ENCODE assay signal across 1 cellular context in genomic region chr1:36269408-36269838, GRCh38.
TF ChIP-seq lines count a peak whose summit lies in the region.

No MANE protein-coding gene starts in this region.

TF ChIP-seq in HepG2, 621 proteins besides CTCF, POLR2A, EP300 and RAD21 (continued from another document and continues in another):
- no peak for TF ChIP-seq SRSF1 (optimal IDR thresholded peaks at IDR 0.05; ENCODE audit: low read depth, low read length)
- TF ChIP-seq NFIB (CRISPR knock-in tag; IDR thresholded peaks at IDR 0.05; ENCODE audit: borderline replicate concordance), result no peak
- no peak for TF ChIP-seq E2F1 (CRISPR knock-in tag; IDR thresholded peaks at IDR 0.05)
- no peak for TF ChIP-seq MXD1 (CRISPR knock-in tag; IDR thresholded peaks at IDR 0.05)
- TF ChIP-seq DNMT1 (CRISPR knock-in tag; IDR thresholded peaks at IDR 0.05), result no peak
- TF ChIP-seq MTF2 (CRISPR knock-in tag; IDR thresholded peaks at IDR 0.05; ENCODE audit: borderline replicate concordance), result no peak
- TF ChIP-seq NR2F1 (CRISPR knock-in tag; IDR thresholded peaks at IDR 0.05), result no peak
- TF ChIP-seq MLLT10 (CRISPR knock-in tag; IDR thresholded peaks at IDR 0.05), result no peak
- 0 out of 2 replicates have a peak, but pooled peaks have one; percentile 29 for TF ChIP-seq SALL2 (CRISPR knock-in tag; IDR thresholded peaks at IDR 0.05)
- TF ChIP-seq, protein P1, sequence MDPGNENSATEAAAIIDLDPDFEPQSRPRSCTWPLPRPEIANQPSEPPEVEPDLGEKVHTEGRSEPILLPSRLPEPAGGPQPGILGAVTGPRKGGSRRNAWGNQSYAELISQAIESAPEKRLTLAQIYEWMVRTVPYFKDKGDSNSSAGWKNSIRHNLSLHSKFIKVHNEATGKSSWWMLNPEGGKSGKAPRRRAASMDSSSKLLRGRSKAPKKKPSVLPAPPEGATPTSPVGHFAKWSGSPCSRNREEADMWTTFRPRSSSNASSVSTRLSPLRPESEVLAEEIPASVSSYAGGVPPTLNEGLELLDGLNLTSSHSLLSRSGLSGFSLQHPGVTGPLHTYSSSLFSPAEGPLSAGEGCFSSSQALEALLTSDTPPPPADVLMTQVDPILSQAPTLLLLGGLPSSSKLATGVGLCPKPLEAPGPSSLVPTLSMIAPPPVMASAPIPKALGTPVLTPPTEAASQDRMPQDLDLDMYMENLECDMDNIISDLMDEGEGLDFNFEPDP (CRISPR knock-in tag; conservative IDR thresholded peaks at IDR 0.05), result no peak
- no peak for TF ChIP-seq RELA (CRISPR knock-in tag; IDR thresholded peaks at IDR 0.05)
- no peak for TF ChIP-seq MAZ (IDR thresholded peaks at IDR 0.05; ENCODE audit: borderline replicate concordance, low read depth, low read length)
- TF ChIP-seq MAZ (CRISPR knock-in tag; IDR thresholded peaks at IDR 0.05; ENCODE audit: low read depth), result no peak
- TF ChIP-seq ZFAT (CRISPR knock-in tag; conservative IDR thresholded peaks at IDR 0.05), result no peak
- TF ChIP-seq ZMYM3 (CRISPR knock-in tag; IDR thresholded peaks at IDR 0.05), result 0 out of 2 replicates have a peak, but pooled peaks have one; percentile 63
- no peak for TF ChIP-seq CBX1 (IDR thresholded peaks at IDR 0.05; ENCODE audit: low read depth)
- no peak for TF ChIP-seq MTERF4 (CRISPR knock-in tag; IDR thresholded peaks at IDR 0.05)
- TF ChIP-seq ZNF3 (CRISPR knock-in tag; IDR thresholded peaks at IDR 0.05), result peak; percentile 60; the same call in 1 of the 2 replicates
- 0 out of 2 replicates have a peak, but pooled peaks have one; percentile 37 for TF ChIP-seq ZNF230 (CRISPR knock-in tag; IDR thresholded peaks at IDR 0.05)
- TF ChIP-seq TARDBP (CRISPR knock-in tag; IDR thresholded peaks at IDR 0.05), result peak; percentile 58; the same call in 1 of the 2 replicates
- TF ChIP-seq, protein P2, sequence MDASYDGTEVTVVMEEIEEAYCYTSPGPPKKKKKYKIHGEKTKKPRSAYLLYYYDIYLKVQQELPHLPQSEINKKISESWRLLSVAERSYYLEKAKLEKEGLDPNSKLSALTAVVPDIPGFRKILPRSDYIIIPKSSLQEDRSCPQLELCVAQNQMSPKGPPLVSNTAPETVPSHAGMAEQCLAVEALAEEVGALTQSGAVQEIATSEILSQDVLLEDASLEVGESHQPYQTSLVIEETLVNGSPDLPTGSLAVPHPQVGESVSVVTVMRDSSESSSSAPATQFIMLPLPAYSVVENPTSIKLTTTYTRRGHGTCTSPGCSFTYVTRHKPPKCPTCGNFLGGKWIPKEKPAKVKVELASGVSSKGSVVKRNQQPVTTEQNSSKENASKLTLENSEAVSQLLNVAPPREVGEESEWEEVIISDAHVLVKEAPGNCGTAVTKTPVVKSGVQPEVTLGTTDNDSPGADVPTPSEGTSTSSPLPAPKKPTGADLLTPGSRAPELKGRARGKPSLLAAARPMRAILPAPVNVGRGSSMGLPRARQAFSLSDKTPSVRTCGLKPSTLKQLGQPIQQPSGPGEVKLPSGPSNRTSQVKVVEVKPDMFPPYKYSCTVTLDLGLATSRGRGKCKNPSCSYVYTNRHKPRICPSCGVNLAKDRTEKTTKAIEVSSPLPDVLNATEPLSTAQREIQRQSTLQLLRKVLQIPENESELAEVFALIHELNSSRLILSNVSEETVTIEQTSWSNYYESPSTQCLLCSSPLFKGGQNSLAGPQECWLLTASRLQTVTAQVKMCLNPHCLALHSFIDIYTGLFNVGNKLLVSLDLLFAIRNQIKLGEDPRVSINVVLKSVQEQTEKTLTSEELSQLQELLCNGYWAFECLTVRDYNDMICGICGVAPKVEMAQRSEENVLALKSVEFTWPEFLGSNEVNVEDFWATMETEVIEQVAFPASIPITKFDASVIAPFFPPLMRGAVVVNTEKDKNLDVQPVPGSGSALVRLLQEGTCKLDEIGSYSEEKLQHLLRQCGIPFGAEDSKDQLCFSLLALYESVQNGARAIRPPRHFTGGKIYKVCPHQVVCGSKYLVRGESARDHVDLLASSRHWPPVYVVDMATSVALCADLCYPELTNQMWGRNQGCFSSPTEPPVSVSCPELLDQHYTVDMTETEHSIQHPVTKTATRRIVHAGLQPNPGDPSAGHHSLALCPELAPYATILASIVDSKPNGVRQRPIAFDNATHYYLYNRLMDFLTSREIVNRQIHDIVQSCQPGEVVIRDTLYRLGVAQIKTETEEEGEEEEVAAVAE (CRISPR knock-in tag; IDR thresholded peaks at IDR 0.05; ENCODE audit: borderline replicate concordance), result peak; percentile 66; the same call in 1 of the 2 replicates
- TF ChIP-seq, protein P3, sequence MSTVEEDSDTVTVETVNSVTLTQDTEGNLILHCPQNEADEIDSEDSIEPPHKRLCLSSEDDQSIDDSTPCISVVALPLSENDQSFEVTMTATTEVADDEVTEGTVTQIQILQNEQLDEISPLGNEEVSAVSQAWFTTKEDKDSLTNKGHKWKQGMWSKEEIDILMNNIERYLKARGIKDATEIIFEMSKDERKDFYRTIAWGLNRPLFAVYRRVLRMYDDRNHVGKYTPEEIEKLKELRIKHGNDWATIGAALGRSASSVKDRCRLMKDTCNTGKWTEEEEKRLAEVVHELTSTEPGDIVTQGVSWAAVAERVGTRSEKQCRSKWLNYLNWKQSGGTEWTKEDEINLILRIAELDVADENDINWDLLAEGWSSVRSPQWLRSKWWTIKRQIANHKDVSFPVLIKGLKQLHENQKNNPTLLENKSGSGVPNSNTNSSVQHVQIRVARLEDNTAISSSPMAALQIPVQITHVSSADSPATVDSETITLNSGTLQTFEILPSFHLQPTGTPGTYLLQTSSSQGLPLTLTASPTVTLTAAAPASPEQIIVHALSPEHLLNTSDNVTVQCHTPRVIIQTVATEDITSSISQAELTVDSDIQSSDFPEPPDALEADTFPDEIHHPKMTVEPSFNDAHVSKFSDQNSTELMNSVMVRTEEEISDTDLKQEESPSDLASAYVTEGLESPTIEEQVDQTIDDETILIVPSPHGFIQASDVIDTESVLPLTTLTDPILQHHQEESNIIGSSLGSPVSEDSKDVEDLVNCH (CRISPR knock-in tag; IDR thresholded peaks at IDR 0.05), result no peak
- TF ChIP-seq SMC3 (IDR thresholded peaks at IDR 0.05; ENCODE audit: low read length), result 0 out of 2 replicates have a peak, but pooled peaks have one; percentile 16
- no peak for TF ChIP-seq SOX6 (IDR thresholded peaks at IDR 0.05)
- peak; percentile 90 for TF ChIP-seq SOX6 (CRISPR knock-in tag; IDR thresholded peaks at IDR 0.05)
- TF ChIP-seq, protein P4, sequence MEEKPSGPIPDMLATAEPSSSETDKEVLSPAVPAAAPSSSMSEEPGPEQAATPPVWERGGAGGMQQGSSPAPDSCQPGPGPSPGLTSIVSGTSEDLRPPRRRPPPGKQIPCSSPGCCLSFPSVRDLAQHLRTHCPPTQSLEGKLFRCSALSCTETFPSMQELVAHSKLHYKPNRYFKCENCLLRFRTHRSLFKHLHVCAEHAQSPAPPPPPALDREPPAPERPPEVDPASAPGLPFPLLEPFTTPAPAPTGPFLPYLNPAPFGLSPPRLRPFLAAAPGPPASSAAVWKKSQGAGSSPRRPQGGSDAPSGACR (CRISPR knock-in tag; IDR thresholded peaks at IDR 0.05), result no peak
- TF ChIP-seq, protein P5, sequence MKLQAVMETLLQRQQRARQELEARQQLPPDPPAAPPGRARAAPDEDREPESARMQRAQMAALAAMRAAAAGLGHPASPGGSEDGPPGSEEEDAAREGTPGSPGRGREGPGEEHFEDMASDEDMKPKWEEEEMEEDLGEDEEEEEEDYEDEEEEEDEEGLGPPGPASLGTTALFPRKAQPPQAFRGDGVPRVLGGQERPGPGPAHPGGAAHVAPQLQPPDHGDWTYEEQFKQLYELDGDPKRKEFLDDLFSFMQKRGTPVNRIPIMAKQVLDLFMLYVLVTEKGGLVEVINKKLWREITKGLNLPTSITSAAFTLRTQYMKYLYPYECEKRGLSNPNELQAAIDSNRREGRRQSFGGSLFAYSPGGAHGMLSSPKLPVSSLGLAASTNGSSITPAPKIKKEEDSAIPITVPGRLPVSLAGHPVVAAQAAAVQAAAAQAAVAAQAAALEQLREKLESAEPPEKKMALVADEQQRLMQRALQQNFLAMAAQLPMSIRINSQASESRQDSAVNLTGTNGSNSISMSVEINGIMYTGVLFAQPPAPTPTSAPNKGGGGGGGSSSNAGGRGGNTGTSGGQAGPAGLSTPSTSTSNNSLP (IDR thresholded peaks at IDR 0.05; ENCODE audit: low read depth, low read length), result peak; percentile 91
- TF ChIP-seq ZBTB49 (CRISPR knock-in tag; IDR thresholded peaks at IDR 0.05; ENCODE audit: borderline replicate concordance), result no peak
- TF ChIP-seq ZNF362 (CRISPR knock-in tag; IDR thresholded peaks at IDR 0.05; ENCODE audit: borderline replicate concordance), result peak; percentile 91
- no peak for TF ChIP-seq ZNF225 (CRISPR knock-in tag; IDR thresholded peaks at IDR 0.05)
- 0 out of 2 replicates have a peak, but pooled peaks have one; percentile 60 for TF ChIP-seq MIER3 (CRISPR knock-in tag; IDR thresholded peaks at IDR 0.05; ENCODE audit: borderline replicate concordance)
- TF ChIP-seq ZFP37 (CRISPR knock-in tag; IDR thresholded peaks at IDR 0.05; ENCODE audit: borderline replicate concordance), result no peak
- no peak for TF ChIP-seq CENPT (CRISPR knock-in tag; IDR thresholded peaks at IDR 0.05; ENCODE audit: low read depth)
- TF ChIP-seq, protein P6, sequence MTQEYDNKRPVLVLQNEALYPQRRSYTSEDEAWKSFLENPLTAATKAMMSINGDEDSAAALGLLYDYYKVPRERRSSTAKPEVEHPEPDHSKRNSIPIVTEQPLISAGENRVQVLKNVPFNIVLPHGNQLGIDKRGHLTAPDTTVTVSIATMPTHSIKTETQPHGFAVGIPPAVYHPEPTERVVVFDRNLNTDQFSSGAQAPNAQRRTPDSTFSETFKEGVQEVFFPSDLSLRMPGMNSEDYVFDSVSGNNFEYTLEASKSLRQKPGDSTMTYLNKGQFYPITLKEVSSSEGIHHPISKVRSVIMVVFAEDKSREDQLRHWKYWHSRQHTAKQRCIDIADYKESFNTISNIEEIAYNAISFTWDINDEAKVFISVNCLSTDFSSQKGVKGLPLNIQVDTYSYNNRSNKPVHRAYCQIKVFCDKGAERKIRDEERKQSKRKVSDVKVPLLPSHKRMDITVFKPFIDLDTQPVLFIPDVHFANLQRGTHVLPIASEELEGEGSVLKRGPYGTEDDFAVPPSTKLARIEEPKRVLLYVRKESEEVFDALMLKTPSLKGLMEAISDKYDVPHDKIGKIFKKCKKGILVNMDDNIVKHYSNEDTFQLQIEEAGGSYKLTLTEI (CRISPR knock-in tag; conservative IDR thresholded peaks at IDR 0.05), result no peak
